Comparison of ENCODE assay signal across 11 cellular contexts in the genomic region with DNA sequence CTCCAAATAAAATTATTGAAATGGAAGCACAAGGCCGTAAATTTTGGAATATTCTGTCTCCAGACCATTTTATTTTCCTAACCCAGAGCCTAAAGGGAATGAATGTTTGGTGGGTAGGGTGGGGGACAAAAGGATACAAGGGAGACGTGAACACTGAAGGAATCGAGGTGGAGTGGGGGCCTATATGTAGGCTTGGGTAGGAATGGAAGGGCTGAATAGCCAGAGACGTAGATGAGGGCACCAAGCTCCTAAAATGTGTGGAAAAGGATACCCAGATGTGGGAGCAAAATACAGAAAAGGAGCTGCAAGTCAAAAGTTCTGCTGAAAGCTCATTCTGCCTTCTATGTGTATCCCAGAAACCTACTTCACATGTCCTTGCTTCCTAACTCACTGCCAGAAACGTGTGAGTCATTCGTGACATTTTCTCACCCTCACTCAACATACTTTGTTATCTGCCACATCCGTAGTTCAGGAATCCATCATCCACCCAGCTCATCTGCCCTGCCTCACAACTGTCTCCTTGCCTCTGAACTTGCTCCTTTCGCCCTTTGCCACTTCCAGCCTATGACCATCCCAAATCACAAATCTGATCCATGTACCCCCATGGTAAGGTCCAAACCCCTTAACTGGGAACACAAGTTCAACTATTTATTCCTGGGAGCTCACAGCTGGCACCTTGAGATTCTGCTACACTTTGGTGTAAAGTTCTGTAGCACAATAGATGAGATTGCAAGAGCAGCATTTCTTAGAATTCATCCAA.
DNase-seq lines count a peak whose midpoint lies in the region; ATAC-seq, FAIRE-seq and TF ChIP-seq lines count a peak whose summit lies in the region.
"Had no signal": no experiment of that assay in that cellular context is flagged by ENCODE, and none has a peak within 500 bp of the region (broad histone marks: within the 10 kb centered on the region; RNA-seq: fewer than 3 reads in every experiment).

No MANE protein-coding gene starts in this region.

- TF ChIP-seq POLR2A in H54 (IDR thresholded peaks at IDR 0.05; ENCODE audit: low read depth, low read length), result no peak
- TF ChIP-seq POLR2A in adrenal gland (IDR thresholded peaks at IDR 0.05), result no peak

- no peak overlapping the region for H3K4me3 ChIP-seq in adrenal gland
- H3K4me3 ChIP-seq in heart right ventricle, result no peak overlapping the region
- no peak overlapping the region for H3K4me3 ChIP-seq in MM.1S (ENCODE audit: low read length)
- H3K4me3 ChIP-seq: body of pancreas had no signal

- H4K20me1 ChIP-seq in MM.1S (ENCODE audit: insufficient read depth, low read length), result no peaks in the 10 kb centered on the region

- H3K79me2 ChIP-seq in MM.1S (ENCODE audit: low read length), result no peaks in the 10 kb centered on the region

- H3K36me3 ChIP-seq in adrenal gland (replicated peaks in 1 of 2) (no peaks in the 10 kb centered on the region), heart right ventricle (no peaks in the 10 kb centered on the region), MM.1S (replicated peaks; ENCODE audit: insufficient read depth, low read length) (no peaks in the 10 kb centered on the region)

- H3K9me3 ChIP-seq in adrenal gland (replicated peaks in 1 of 3) (no peaks in the 10 kb centered on the region), heart right ventricle (no peaks in the 10 kb centered on the region), MM.1S (replicated peaks; ENCODE audit: insufficient read depth, low read length) (no peaks in the 10 kb centered on the region)
- H3K9me3 ChIP-seq: body of pancreas had no signal

- no peak overlapping the region for H2AFZ ChIP-seq in MM.1S (ENCODE audit: low read length)

- no peaks in the 10 kb centered on the region for H3K27me3 ChIP-seq in adrenal gland
- no peaks in the 10 kb centered on the region for H3K27me3 ChIP-seq in heart right ventricle
- H3K27me3 ChIP-seq in MM.1S (replicated peaks; ENCODE audit: insufficient read depth, low read length), result no peaks in the 10 kb centered on the region
- H3K27me3 ChIP-seq: body of pancreas had no signal

- H3K4me1 ChIP-seq in adrenal gland (replicated peaks in 1 of 2), result peaks cover 5 to 10% of the 10 kb centered on the region in 2 donors
- peaks cover 0 to 14% (median 8%) of the 10 kb centered on the region in 9 donors for H3K4me1 ChIP-seq in heart right ventricle
- no peaks in the 10 kb centered on the region for H3K4me1 ChIP-seq in MM.1S (ENCODE audit: low read length)
- H3K4me1 ChIP-seq: body of pancreas had no signal

- DNase-seq in H54 (ENCODE audit: insufficient read length, low spot score) (peak; percentile 32), adrenal gland (peak; percentile 40 to 83 (median 67)), heart right ventricle (no peak), smooth muscle cell of the brain vasculature (ENCODE audit: low read depth, low spot score) (peak; percentile 18), MM.1S (no peak), GM19238 (ENCODE audit: insufficient read length, low spot score) (no peak)
- DNase-seq in activated CD4-positive, alpha-beta T cell treated with anti-CD3 and anti-CD28 coated beads for 48 hours, result no peak
- DNase-seq: activated CD8-positive, alpha-beta memory T cell treated with anti-CD3 and anti-CD28 coated beads, Interleukin-2, amount 10 ng/mL, durations not matched to agents 7 days and 5 days; body of pancreas; hippocampal formation; NCI-H510A treated with DMSO at 0.1 percent for 48 hours had no signal

- FAIRE-seq in H54 (lab: Jason Lieb, UNC), result peak; percentile 91

- 52 to 64% (median 55%) methylated on average over 8 of the region's 8 CpGs for WGBS in adrenal gland, 4 donors
- WGBS in heart right ventricle, 2 donors, result 56 to 63% methylated on average over 8 of the region's 8 CpGs

- TF ChIP-seq CTCF in adrenal gland (IDR thresholded peaks at IDR 0.05) (no peak), heart right ventricle (IDR thresholded peaks at IDR 0.05) (no peak), MM.1S (IDR thresholded peaks at IDR 0.05; ENCODE audit: low read length) (no peak)

- no peak overlapping the region for H3K4me2 ChIP-seq in MM.1S (ENCODE audit: low read depth, low read length)

- H3F3A ChIP-seq in MM.1S (ENCODE audit: insufficient read depth, low read length), result no peaks in the 10 kb centered on the region

- no peak overlapping the region for H3K9ac ChIP-seq in MM.1S (ENCODE audit: low read length)

- H3K27ac ChIP-seq in adrenal gland (peak overlapping the region in 1 of 5 donors; percentile 11), heart right ventricle (no peak overlapping the region), MM.1S (ENCODE audit: low read length) (no peak overlapping the region)
- H3K27ac ChIP-seq: body of pancreas had no signal

- no peaks in the 10 kb centered on the region for H3K9me2 ChIP-seq in MM.1S (replicated peaks; ENCODE audit: insufficient read depth, low read length)

- ATAC-seq in heart right ventricle, result peak in 6 of 8 donors; percentile 56 to 97 (median 86)
- ATAC-seq: activated CD8-positive, alpha-beta memory T cell treated with anti-CD3 and anti-CD28 coated beads, Interleukin-2, amount 10 ng/mL, durations not matched to agents 7 days and 5 days; body of pancreas had no signal

- intact Hi-C loops in adrenal gland (cut with DNase I), result no loop called here
- intact Hi-C loops in heart right ventricle (cut with DNase I), result no loop called here

Comparison
In these comparisons a context has a peak if more than half of its experiments do, and no peak if none do; other contexts are left out.
1. DNase-seq: peak in H54 (single experiment), adrenal gland (7 of 7) and smooth muscle cell of the brain vasculature (single experiment); none in heart right ventricle (0 of 2), MM.1S (single experiment), GM19238 (single experiment) and activated CD4-positive, alpha-beta T cell treated with anti-CD3 and anti-CD28 coated beads for 48 hours (single experiment).